Comparison of ENCODE assay signal across 1 cellular context in genomic region chr20:18276821-18277220, GRCh38.
TF ChIP-seq lines count a peak whose summit lies in the region.

No MANE protein-coding gene starts in this region.

TF ChIP-seq in HepG2, 621 proteins besides CTCF, POLR2A, EP300 and RAD21 (continued from another document):
- TF ChIP-seq AHDC1 (CRISPR knock-in tag; IDR thresholded peaks at IDR 0.05; ENCODE audit: borderline replicate concordance) (0 out of 2 replicates have a peak, but pooled peaks have one; percentile 10), GMEB1 (CRISPR knock-in tag; IDR thresholded peaks at IDR 0.05; ENCODE audit: borderline replicate concordance) (0 out of 2 replicates have a peak, but pooled peaks have one; percentile 36), ZBTB3 (CRISPR knock-in tag; IDR thresholded peaks at IDR 0.05; ENCODE audit: borderline replicate concordance, low read depth) (no peak), KAT8 (CRISPR knock-in tag; IDR thresholded peaks at IDR 0.05) (peak; percentile 48; the same call in 1 of the 2 replicates), FOXO1 (CRISPR knock-in tag; IDR thresholded peaks at IDR 0.05) (0 out of 2 replicates have a peak, but pooled peaks have one; percentile 43), CBX2 (IDR thresholded peaks at IDR 0.05; ENCODE audit: low read depth, low read length) (no peak), CBX2 (CRISPR knock-in tag; IDR thresholded peaks at IDR 0.05; ENCODE audit: low read depth) (0 out of 2 replicates have a peak, but pooled peaks have one; percentile 60), HMG20B (CRISPR knock-in tag; conservative IDR thresholded peaks at IDR 0.05) (peak; percentile 42; the same call in 1 of the 2 replicates), ZBTB8A (CRISPR knock-in tag; IDR thresholded peaks at IDR 0.05; ENCODE audit: borderline replicate concordance, low read depth) (no peak), NR2F6 (IDR thresholded peaks at IDR 0.05) (no peak), NR2F6 (CRISPR knock-in tag; IDR thresholded peaks at IDR 0.05) (peak; percentile 15; the same call in 1 of the 2 replicates), ZNF580 (CRISPR knock-in tag; IDR thresholded peaks at IDR 0.05; ENCODE audit: borderline replicate concordance, low read depth) (0 out of 2 replicates have a peak, but pooled peaks have one; percentile 56), ZNF124 (CRISPR knock-in tag; IDR thresholded peaks at IDR 0.05) (0 out of 2 replicates have a peak, but pooled peaks have one; percentile 54), YEATS2 (CRISPR knock-in tag; IDR thresholded peaks at IDR 0.05; ENCODE audit: borderline replicate concordance) (no peak), HMGXB3 (CRISPR knock-in tag; IDR thresholded peaks at IDR 0.05; ENCODE audit: borderline replicate concordance) (peak; percentile 72; the same call in 1 of the 2 replicates), HMGXB4 (CRISPR knock-in tag; IDR thresholded peaks at IDR 0.05; ENCODE audit: borderline replicate concordance in 1 of 2, low read depth in 1 of 2) (peak; percentile 44 to 65; a peak in 3 of 4 replicates), KAT7 (CRISPR knock-in tag; IDR thresholded peaks at IDR 0.05; ENCODE audit: borderline replicate concordance) (0 out of 2 replicates have a peak, but pooled peaks have one; percentile 53), HNF4A (CRISPR knock-in tag; IDR thresholded peaks at IDR 0.05) (0 out of 2 replicates have a peak, but pooled peaks have one; percentile 2), TGIF2 (CRISPR knock-in tag; IDR thresholded peaks at IDR 0.05) (peak; percentile 32; the same call in 1 of the 2 replicates), FOXA3 (CRISPR knock-in tag; IDR thresholded peaks at IDR 0.05) (peak; percentile 25; the same call in 1 of the 2 replicates), SMAD1 (CRISPR knock-in tag; IDR thresholded peaks at IDR 0.05; ENCODE audit: borderline replicate concordance, low read depth) (0 out of 2 replicates have a peak, but pooled peaks have one; percentile 27), SMAD3 (CRISPR knock-in tag; IDR thresholded peaks at IDR 0.05) (peak; percentile 44; the same call in 1 of the 2 replicates), MYPOP (CRISPR knock-in tag; IDR thresholded peaks at IDR 0.05) (0 out of 2 replicates have a peak, but pooled peaks have one; percentile 52), ZNF652 (CRISPR knock-in tag; IDR thresholded peaks at IDR 0.05; ENCODE audit: borderline replicate concordance, low read depth) (0 out of 2 replicates have a peak, but pooled peaks have one; percentile 17), ERF (CRISPR knock-in tag; IDR thresholded peaks at IDR 0.05) (peak; percentile 82), KDM5B (CRISPR knock-in tag; IDR thresholded peaks at IDR 0.05; ENCODE audit: borderline replicate concordance) (0 out of 2 replicates have a peak, but pooled peaks have one; percentile 30), HDAC2 (CRISPR knock-in tag; IDR thresholded peaks at IDR 0.05) (peak; percentile 16; the same call in 1 of the 2 replicates), SPEN (CRISPR knock-in tag; IDR thresholded peaks at IDR 0.05; ENCODE audit: low read depth) (0 out of 2 replicates have a peak, but pooled peaks have one; percentile 21), THAP11 (CRISPR knock-in tag; IDR thresholded peaks at IDR 0.05) (peak; percentile 66), FOXJ3 (CRISPR knock-in tag; IDR thresholded peaks at IDR 0.05; ENCODE audit: borderline replicate concordance) (no peak), KLF11 (CRISPR knock-in tag; IDR thresholded peaks at IDR 0.05) (no peak; the same call in 1 of the 2 replicates), LCORL (IDR thresholded peaks at IDR 0.05) (no peak), LCORL (CRISPR knock-in tag; IDR thresholded peaks at IDR 0.05) (peak; percentile 48; the same call in 1 of the 2 replicates), MXD4 (CRISPR knock-in tag; IDR thresholded peaks at IDR 0.05) (0 out of 2 replicates have a peak, but pooled peaks have one; percentile 37), FOXC1 (CRISPR knock-in tag; IDR thresholded peaks at IDR 0.05; ENCODE audit: borderline replicate concordance) (0 out of 2 replicates have a peak, but pooled peaks have one; percentile 26), ZNF335 (CRISPR knock-in tag; IDR thresholded peaks at IDR 0.05) (peak; percentile 62; the same call in 1 of the 2 replicates), CAMTA2 (CRISPR knock-in tag; IDR thresholded peaks at IDR 0.05; ENCODE audit: borderline replicate concordance) (no peak), MYNN (CRISPR knock-in tag; IDR thresholded peaks at IDR 0.05; ENCODE audit: low read depth) (peak; percentile 33; the same call in 1 of the 2 replicates), ZNF678 (CRISPR knock-in tag; IDR thresholded peaks at IDR 0.05) (no peak), GATAD1 (CRISPR knock-in tag; IDR thresholded peaks at IDR 0.05) (peak; percentile 60; the same call in 1 of the 2 replicates), YEATS4 (CRISPR knock-in tag; IDR thresholded peaks at IDR 0.05; ENCODE audit: borderline replicate concordance) (no peak), MTF1 (CRISPR knock-in tag; IDR thresholded peaks at IDR 0.05) (no peak), KMT2A (CRISPR knock-in tag; IDR thresholded peaks at IDR 0.05) (0 out of 2 replicates have a peak, but pooled peaks have one; percentile 51), SAP130 (CRISPR knock-in tag; IDR thresholded peaks at IDR 0.05; ENCODE audit: low read depth) (0 out of 2 replicates have a peak, but pooled peaks have one; percentile 41), ELF1 (CRISPR knock-in tag; IDR thresholded peaks at IDR 0.05) (peak; percentile 37; the same call in 1 of the 2 replicates), ZNF878 (CRISPR knock-in tag; IDR thresholded peaks at IDR 0.05) (0 out of 2 replicates have a peak, but pooled peaks have one; percentile 42), MIXL1 (CRISPR knock-in tag; IDR thresholded peaks at IDR 0.05) (0 out of 2 replicates have a peak, but pooled peaks have one; percentile 48), XRCC5 (optimal IDR thresholded peaks at IDR 0.05; ENCODE audit: low read length) (peak; percentile 94), ZNF547 (CRISPR knock-in tag; IDR thresholded peaks at IDR 0.05) (0 out of 2 replicates have a peak, but pooled peaks have one; percentile 30), KMT2B (CRISPR knock-in tag; IDR thresholded peaks at IDR 0.05) (peak; percentile 47; the same call in 1 of the 2 replicates), ZNF30 (CRISPR knock-in tag; IDR thresholded peaks at IDR 0.05) (no peak), SIN3B (IDR thresholded peaks at IDR 0.05; ENCODE audit: low read length) (0 out of 2 replicates have a peak, but pooled peaks have one; percentile 47), KDM3A (CRISPR knock-in tag; IDR thresholded peaks at IDR 0.05; ENCODE audit: low read depth) (peak; percentile 51; the same call in 1 of the 2 replicates), KLF16 (CRISPR knock-in tag; IDR thresholded peaks at IDR 0.05) (0 out of 4 replicates have a peak, but pooled peaks of 1 of the 2 experiments have one; percentile 59), SALL1 (CRISPR knock-in tag; IDR thresholded peaks at IDR 0.05) (peak; percentile 51; the same call in 1 of the 2 replicates), ZNF777 (CRISPR knock-in tag; IDR thresholded peaks at IDR 0.05) (no peak), STAG1 (CRISPR knock-in tag; IDR thresholded peaks at IDR 0.05) (peak; percentile 98)
